Comparison of ENCODE assay signal across 20 cellular contexts in the genomic region with DNA sequence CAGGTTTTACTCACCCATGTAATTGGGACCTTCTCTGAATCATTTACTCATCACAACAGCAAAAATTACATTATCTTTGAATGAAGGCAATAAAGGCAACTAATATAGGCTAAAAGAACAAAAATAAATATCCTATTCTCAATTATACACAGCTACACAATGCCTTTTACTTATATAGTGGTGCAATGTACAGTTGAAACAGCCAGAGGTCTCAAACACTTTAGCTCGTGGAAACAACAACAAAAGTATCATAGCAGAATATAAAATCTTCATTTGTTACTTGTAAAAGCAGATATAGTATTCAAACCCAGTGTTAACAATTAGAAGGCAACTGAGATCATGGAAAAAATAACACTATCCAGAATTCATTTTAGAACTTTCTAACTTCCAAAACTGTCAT. TPM values are rescaled to one million over a fixed set of nuclear protein-coding genes. Genes with fewer than 3 reads are reported as not detected.
DNase-seq lines count a peak whose midpoint lies in the region; ATAC-seq, FAIRE-seq and TF ChIP-seq lines count a peak whose summit lies in the region.
"Had no signal": no experiment of that assay in that cellular context is flagged by ENCODE, and none has a peak within 500 bp of the region (broad histone marks: within the 10 kb centered on the region; RNA-seq: fewer than 3 reads in every experiment).

No MANE protein-coding gene starts in this region.

- H4K20me1 ChIP-seq in BLaER1, result no peaks in the 10 kb centered on the region

- H3K4me3 ChIP-seq in BLaER1 (no peak overlapping the region), HEK293 (ENCODE audit: low read depth, low read length) (no peak overlapping the region)
- H3K4me3 ChIP-seq: K562 had no signal

- H3K27ac ChIP-seq in BLaER1 (peak overlapping the region; percentile 59), HEK293 (ENCODE audit: extremely low read depth, low read depth, low read length) (no peak overlapping the region)

- H3K27ac Mint-ChIP-seq in nephron, result peak overlapping the region; percentile 49 to 72 (median 69)
- no peak overlapping the region for H3K27ac Mint-ChIP-seq in stimulated activated naive B cell treated with anti-CD40 and anti-IgM and Interleukin-4, amounts not matched to agents 10 μg/mL and 1 μg/mL and 100 μg/mL, for 72 hours
- H3K27ac Mint-ChIP-seq in T-cell, result no peak overlapping the region
- H3K27ac Mint-ChIP-seq: CD8-positive, alpha-beta T cell had no signal

- H3K4me1 ChIP-seq in BLaER1, result peaks cover 32% of the 10 kb centered on the region
- peaks cover 7% of the 10 kb centered on the region; the same call in 1 of the 2 replicates for H3K4me1 ChIP-seq in HEK293 (ENCODE audit: control insufficient read depth, insufficient read depth, low read length)

- ATAC-seq in GM21367 (IDR thresholded peaks at IDR 0.05; ENCODE audit: unreplicated experiment) (no peak), T-cell (replicated peaks in 1 of 4) (no peak)
- ATAC-seq in stimulated activated naive B cell treated with anti-CD40 and anti-IgM and Interleukin-4, amounts not matched to agents 10 μg/mL and 1 μg/mL and 100 μg/mL, for 72 hours (replicated peaks), result no peak
- ATAC-seq: CD8-positive, alpha-beta T cell; K562 had no signal

- no peaks in the 10 kb centered on the region for H3K9me3 ChIP-seq in BLaER1
- no peaks in the 10 kb centered on the region for H3K9me3 ChIP-seq in HEK293 (ENCODE audit: control insufficient read depth, insufficient read depth, low read depth, low read length)

- TF ChIP-seq CTCF in HEK293 (tag by site-specific recombination; IDR thresholded peaks at IDR 0.05) (no peak), nephron (IDR thresholded peaks at IDR 0.05; ENCODE audit: unreplicated experiment in 3 of 3) (no peak)

- POLR2A ChIA-PET in HEK293 (lab: Yijun Ruan, JAX), result interaction anchor here (0.7 to 1.0 kb wide), 2 partner anchors 12 to 77 kb away, joined by 3 to 4 read pairs; no protein-coding TSS in a partner anchor
- POLR2A ChIA-PET in T-cell (lab: Charles Lee), result no interaction called here

- peak; percentile 31 for DNase-seq in dermis blood vessel endothelial cell
- no peak for DNase-seq in RCC 7860 (ENCODE audit: low spot score)
- no peak for DNase-seq in stimulated activated naive B cell treated with anti-CD40 and anti-IgM and Interleukin-4, amounts not matched to agents 10 μg/mL and 1 μg/mL and 100 μg/mL, for 72 hours
- DNase-seq in T-cell, result no peak
- DNase-seq: CD8-positive, alpha-beta T cell; GOT3; MM.1S; NCI-H1092; NCI-H1436; NCI-H187 treated with DMSO at 0.1 percent for 48 hours; NCI-H345; NCI-H524; NCI-H82; Right ventricle myocardium superior had no signal

- peak overlapping the region; percentile 70 for H3K4me2 ChIP-seq in BLaER1

- H3K9me3 Mint-ChIP-seq in nephron (no peaks in the 10 kb centered on the region), T-cell (no peaks in the 10 kb centered on the region)
- H3K9me3 Mint-ChIP-seq in stimulated activated naive B cell treated with anti-CD40 and anti-IgM and Interleukin-4, amounts not matched to agents 10 μg/mL and 1 μg/mL and 100 μg/mL, for 72 hours, result no peaks in the 10 kb centered on the region
- H3K9me3 Mint-ChIP-seq: CD8-positive, alpha-beta T cell had no signal

- no peaks in the 10 kb centered on the region for H3K27me3 ChIP-seq in BLaER1

- no peak overlapping the region; the same call in 1 of the 2 replicates for H3K9ac ChIP-seq in BLaER1

- H3K4me1 Mint-ChIP-seq in nephron (peaks cover 9% of the 10 kb centered on the region), T-cell (no peaks in the 10 kb centered on the region)
- no peaks in the 10 kb centered on the region for H3K4me1 Mint-ChIP-seq in stimulated activated naive B cell treated with anti-CD40 and anti-IgM and Interleukin-4, amounts not matched to agents 10 μg/mL and 1 μg/mL and 100 μg/mL, for 72 hours

- FAIRE-seq in RCC 7860 (lab: Jason Lieb, UNC), result no peak
- FAIRE-seq: GM12891, K562 had no signal

- H3K4me3 Mint-ChIP-seq in nephron (no peak overlapping the region), T-cell (no peak overlapping the region)
- H3K4me3 Mint-ChIP-seq in stimulated activated naive B cell treated with anti-CD40 and anti-IgM and Interleukin-4, amounts not matched to agents 10 μg/mL and 1 μg/mL and 100 μg/mL, for 72 hours, result no peak overlapping the region
- H3K4me3 Mint-ChIP-seq: CD8-positive, alpha-beta T cell had no signal

- H3K36me3 ChIP-seq in BLaER1 (no peaks in the 10 kb centered on the region), HEK293 (ENCODE audit: control insufficient read depth in 2 of 2, insufficient read depth in 1 of 2, low read length in 2 of 2) (peaks cover 0 to 36% of the 10 kb centered on the region in 2 experiments; a peak in 2 of 3 replicates)

- H3K27me3 Mint-ChIP-seq in nephron (ENCODE audit: low read depth) (no peaks in the 10 kb centered on the region), T-cell (peaks cover 3% of the 10 kb centered on the region in 2 donors)
- no peaks in the 10 kb centered on the region for H3K27me3 Mint-ChIP-seq in stimulated activated naive B cell treated with anti-CD40 and anti-IgM and Interleukin-4, amounts not matched to agents 10 μg/mL and 1 μg/mL and 100 μg/mL, for 72 hours

- CTCF ChIA-PET in HEK293 (lab: Yijun Ruan, JAX) (interaction anchor here (1.6 to 2.2 kb wide), 2 partner anchors 102 to 113 kb away, joined by 3 to 8 read pairs; no protein-coding TSS in a partner anchor), T-cell (lab: Charles Lee) (interaction anchor here (0.6 to 1.1 kb wide), 3 partner anchors 10 to 102 kb away, joined by 3 to 4 read pairs (median 3); no protein-coding TSS in a partner anchor)

- H3K36me3 Mint-ChIP-seq in nephron (ENCODE audit: low read depth), result peaks cover 60% of the 10 kb centered on the region
- peaks cover 0 to 4% of the 10 kb centered on the region in 2 donors for H3K36me3 Mint-ChIP-seq in stimulated activated naive B cell treated with anti-CD40 and anti-IgM and Interleukin-4, amounts not matched to agents 10 μg/mL and 1 μg/mL and 100 μg/mL, for 72 hours
- peaks cover 5% of the 10 kb centered on the region for H3K36me3 Mint-ChIP-seq in T-cell
- H3K36me3 Mint-ChIP-seq: CD8-positive, alpha-beta T cell had no signal

TF ChIP-seq in HEK293, 187 proteins besides CTCF, POLR2A, EP300 and RAD21:
- no peak for TF ChIP-seq ZSCAN16 (tag by site-specific recombination; IDR thresholded peaks at IDR 0.05)
- TF ChIP-seq, protein P1, sequence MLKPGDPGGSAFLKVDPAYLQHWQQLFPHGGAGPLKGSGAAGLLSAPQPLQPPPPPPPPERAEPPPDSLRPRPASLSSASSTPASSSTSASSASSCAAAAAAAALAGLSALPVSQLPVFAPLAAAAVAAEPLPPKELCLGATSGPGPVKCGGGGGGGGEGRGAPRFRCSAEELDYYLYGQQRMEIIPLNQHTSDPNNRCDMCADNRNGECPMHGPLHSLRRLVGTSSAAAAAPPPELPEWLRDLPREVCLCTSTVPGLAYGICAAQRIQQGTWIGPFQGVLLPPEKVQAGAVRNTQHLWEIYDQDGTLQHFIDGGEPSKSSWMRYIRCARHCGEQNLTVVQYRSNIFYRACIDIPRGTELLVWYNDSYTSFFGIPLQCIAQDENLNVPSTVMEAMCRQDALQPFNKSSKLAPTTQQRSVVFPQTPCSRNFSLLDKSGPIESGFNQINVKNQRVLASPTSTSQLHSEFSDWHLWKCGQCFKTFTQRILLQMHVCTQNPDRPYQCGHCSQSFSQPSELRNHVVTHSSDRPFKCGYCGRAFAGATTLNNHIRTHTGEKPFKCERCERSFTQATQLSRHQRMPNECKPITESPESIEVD (tag by site-specific recombination; IDR thresholded peaks at IDR 0.05), result 0 out of 2 replicates have a peak, but pooled peaks have one; percentile 16

RNA-seq across cellular contexts. Expression of a gene that starts 20.6 kb away (rescaled TPM):
- 4.1 and 4.3 TPM in 2 replicates for total RNA-seq in dermis blood vessel endothelial cell
- 1 to 10 TPM; 1.4 to 4.2 (median 2.8) TPM for total RNA-seq in T-cell

Comparison
In these comparisons a context has a peak if more than half of its experiments do, and no peak if none do; other contexts are left out.
1. H3K27ac Mint-ChIP-seq: peak in nephron (3 of 3); none in stimulated activated naive B cell treated with anti-CD40 and anti-IgM and Interleukin-4, amounts not matched to agents 10 μg/mL and 1 μg/mL and 100 μg/mL, for 72 hours (single experiment) and T-cell (0 of 2).